ENCODE assay signal across 8 cellular contexts in the genomic region with DNA sequence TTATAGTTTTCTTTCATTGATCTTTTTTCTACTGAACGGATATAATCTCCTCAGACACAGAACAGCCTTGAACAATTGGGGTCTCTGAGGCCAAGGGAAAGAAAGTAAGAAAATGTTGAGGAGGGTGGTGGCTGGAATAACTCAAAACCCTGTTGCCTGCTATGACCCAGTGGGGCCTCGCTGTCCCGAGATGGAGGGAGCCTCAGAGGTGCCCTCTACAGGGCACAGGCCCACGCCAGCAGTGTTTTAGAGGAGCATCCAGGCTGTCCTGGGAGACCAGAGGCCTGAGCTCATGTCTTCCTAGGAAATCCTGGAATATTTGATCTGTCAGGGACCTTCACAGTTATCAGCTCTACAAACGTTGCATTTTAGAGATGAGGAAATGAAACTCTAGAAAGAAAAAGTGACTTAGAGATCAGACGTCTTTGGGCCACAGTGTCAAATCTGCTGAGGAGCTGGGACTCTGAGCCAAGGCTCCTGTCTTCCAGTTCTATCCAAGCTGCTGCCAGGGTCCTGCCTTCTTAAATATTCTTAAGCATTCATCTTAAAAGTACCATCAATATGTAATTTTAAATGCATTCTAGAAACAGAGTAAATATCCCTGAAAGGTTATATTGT. TPM values are rescaled to one million over a fixed set of nuclear protein-coding genes. Genes with fewer than 3 reads are reported as not detected.
DNase-seq lines count a peak whose midpoint lies in the region; FAIRE-seq and TF ChIP-seq lines count a peak whose summit lies in the region.

No MANE protein-coding gene starts in this region.

- WGBS in small intestine, 3 donors: 33 to 38% (median 34%) methylated on average over 6 of the region's 6 CpGs

- H3K27ac ChIP-seq in small intestine (ENCODE audit: low read depth in 1 of 2, low read length in 1 of 2): no peak overlapping the region

- peak; percentile 72 for DNase-seq in activated effector memory CD4-positive, alpha-beta T cell treated with anti-CD3 and anti-CD28 coated beads, Interleukin-2, amount 50 U/mL, for 16 hours
- no peak for DNase-seq in activated effector memory CD4-positive, alpha-beta T cell treated with Interleukin-2 at 50 U/mL for 16 hours
- DNase-seq in HEK293T (ENCODE audit: extremely low spot score) (peak; percentile 73), NAMALWA (ENCODE audit: low spot score) (peak; percentile 75), glutamatergic neuron (peak; percentile 72), small intestine (peak; percentile 47), GDM1 (lab: John Stamatoyannopoulos, UW) (no peak)
- DNase-seq in activated T-cell treated with anti-CD3 and anti-CD28 coated beads, Interleukin-2, amount 50 U/mL, for 48 hours: peak; percentile 47 to 62

- peaks cover 9% of the 10 kb centered on the region for H3K4me1 Mint-ChIP-seq in glutamatergic neuron (ENCODE audit: low read depth, unreplicated experiment)

- H3K27me3 Mint-ChIP-seq in glutamatergic neuron (ENCODE audit: unreplicated experiment): no peaks in the 10 kb centered on the region

- H3K9me3 Mint-ChIP-seq in glutamatergic neuron (ENCODE audit: unreplicated experiment): peaks cover 3% of the 10 kb centered on the region

- H3K36me3 ChIP-seq in small intestine (ENCODE audit: control insufficient read depth in 2 of 2, insufficient read depth in 2 of 2, low read length in 2 of 2): no peaks in the 10 kb centered on the region

- no peaks in the 10 kb centered on the region for H3K27me3 ChIP-seq in small intestine (ENCODE audit: control insufficient read depth in 2 of 2, insufficient read depth in 2 of 2, low read length in 2 of 2)

- CTCF ChIA-PET in HEK293T (lab: Yijun Ruan, JAX): interaction anchor here (0.6 to 1.4 kb wide), 15 partner anchors 9 to 258 kb away, joined by 3 to 9 read pairs (median 3); partner anchors contain the start of gene ALDH5A1

- H3K4me1 ChIP-seq in small intestine (ENCODE audit: control insufficient read depth in 2 of 2, insufficient read depth in 1 of 2, low read depth in 1 of 2, low read length in 1 of 2): no peaks in the 10 kb centered on the region

- no peaks in the 10 kb centered on the region for H3K9me3 ChIP-seq in small intestine (ENCODE audit: control insufficient read depth, low read depth)

- no peak overlapping the region for H3K4me3 ChIP-seq in small intestine (ENCODE audit: low read depth in 1 of 2, low read length in 2 of 2)

- no peaks in the 10 kb centered on the region for H3K36me3 Mint-ChIP-seq in glutamatergic neuron (ENCODE audit: unreplicated experiment)

- no peak for FAIRE-seq in small intestine (lab: Jason Lieb, UNC)

- TF ChIP-seq CTCF in glutamatergic neuron (IDR thresholded peaks at IDR 0.05; ENCODE audit: partially characterized antibody, unreplicated experiment): peak; percentile 21

- H3K4me3 Mint-ChIP-seq in glutamatergic neuron (ENCODE audit: unreplicated experiment): no peak overlapping the region

- H3K27ac Mint-ChIP-seq in glutamatergic neuron (ENCODE audit: unreplicated experiment): no peak overlapping the region

- POLR2A ChIA-PET in HEK293T (lab: Yijun Ruan, JAX): interaction anchor here (1.0 kb wide), 1 partner anchor 26 kb away, joined by 6 read pairs; the partner anchor contains the start of gene ALDH5A1

TF ChIP-seq in HEK293T, 16 proteins besides CTCF, POLR2A, EP300 and RAD21:
- TF ChIP-seq CTBP1 (IDR thresholded peaks at IDR 0.05; ENCODE audit: borderline replicate concordance) (no peak), NFRKB (IDR thresholded peaks at IDR 0.05) (no peak), ZNF384 (IDR thresholded peaks at IDR 0.05) (no peak), ELF4 (IDR thresholded peaks at IDR 0.05) (no peak), BHLHE40 (IDR thresholded peaks at IDR 0.05; ENCODE audit: borderline replicate concordance) (no peak), SP1 (IDR thresholded peaks at IDR 0.05) (no peak), HDGF (IDR thresholded peaks at IDR 0.05; ENCODE audit: borderline replicate concordance) (no peak), L3MBTL2 (conservative IDR thresholded peaks at IDR 0.05) (no peak), TARDBP (IDR thresholded peaks at IDR 0.05) (no peak), FOXA1 (IDR thresholded peaks at IDR 0.05) (no peak), FOXM1 (IDR thresholded peaks at IDR 0.05; ENCODE audit: borderline replicate concordance) (no peak), ARNT (IDR thresholded peaks at IDR 0.05) (no peak), SUZ12 (IDR thresholded peaks at IDR 0.05) (no peak), LEF1 (IDR thresholded peaks at IDR 0.05; ENCODE audit: borderline replicate concordance) (no peak), FOXK2 (IDR thresholded peaks at IDR 0.05) (no peak)
- TF ChIP-seq, protein P1, sequence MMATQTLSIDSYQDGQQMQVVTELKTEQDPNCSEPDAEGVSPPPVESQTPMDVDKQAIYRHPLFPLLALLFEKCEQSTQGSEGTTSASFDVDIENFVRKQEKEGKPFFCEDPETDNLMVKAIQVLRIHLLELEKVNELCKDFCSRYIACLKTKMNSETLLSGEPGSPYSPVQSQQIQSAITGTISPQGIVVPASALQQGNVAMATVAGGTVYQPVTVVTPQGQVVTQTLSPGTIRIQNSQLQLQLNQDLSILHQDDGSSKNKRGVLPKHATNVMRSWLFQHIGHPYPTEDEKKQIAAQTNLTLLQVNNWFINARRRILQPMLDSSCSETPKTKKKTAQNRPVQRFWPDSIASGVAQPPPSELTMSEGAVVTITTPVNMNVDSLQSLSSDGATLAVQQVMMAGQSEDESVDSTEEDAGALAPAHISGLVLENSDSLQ (IDR thresholded peaks at IDR 0.05): no peak

RNA-seq across cellular contexts. Expression of gene ALDH5A1, which starts 26.3 kb away (rescaled TPM):
- 1.2 TPM for total RNA-seq in glutamatergic neuron (ENCODE audit: unreplicated experiment)
- polyA plus RNA-seq in small intestine: 1 to 10 TPM; 1.3 to 6.4 (median 2.2) TPM

RNA-seq across cellular contexts. Expression of gene GPLD1, which starts 31.7 kb away (rescaled TPM):
- total RNA-seq in glutamatergic neuron (ENCODE audit: unreplicated experiment): 2.0 TPM
- under 1 TPM in 1 of 3 donors, not detected in 2; 0.28 TPM for polyA plus RNA-seq in small intestine

Comparison
In these comparisons a context has a peak if more than half of its experiments do, and no peak if none do; other contexts are left out.
1. DNase-seq: peak in activated effector memory CD4-positive, alpha-beta T cell treated with anti-CD3 and anti-CD28 coated beads, Interleukin-2, amount 50 U/mL, for 16 hours (single experiment), HEK293T (single experiment), NAMALWA (single experiment), activated T-cell treated with anti-CD3 and anti-CD28 coated beads, Interleukin-2, amount 50 U/mL, for 48 hours (2 of 2), glutamatergic neuron (single experiment) and small intestine (single experiment); none in activated effector memory CD4-positive, alpha-beta T cell treated with Interleukin-2 at 50 U/mL for 16 hours (single experiment) and GDM1 (single experiment).